In genomic region chr16:87363771-87364476, GRCh38 we compare ENCODE assay signal across 9 cellular contexts. TPM values are rescaled to one million over a fixed set of nuclear protein-coding genes. Genes with fewer than 3 reads are reported as not detected.
DNase-seq lines count a peak whose midpoint lies in the region; ATAC-seq, FAIRE-seq and TF ChIP-seq lines count a peak whose summit lies in the region.
"Had no signal": no experiment of that assay in that cellular context is flagged by ENCODE, and none has a peak within 500 bp of the region (broad histone marks: within the 10 kb centered on the region; RNA-seq: fewer than 3 reads in every experiment).

No MANE protein-coding gene starts in this region.

- TF ChIP-seq EP300 in ovary (IDR thresholded peaks at IDR 0.05): no peak

- 16 to 24% (median 18%) methylated on average over 18 to 20 of the region's 20 CpGs for WGBS in ovary, 3 donors

- H3K36me3 ChIP-seq in ovary: no peaks in the 10 kb centered on the region
- peaks cover 4% of the 10 kb centered on the region for H3K36me3 ChIP-seq in A673 (ENCODE audit: insufficient read depth, low read length, poor library complexity, severe bottlenecking)

- ATAC-seq in Right ventricle myocardium superior (ENCODE audit: poor library complexity): peak; percentile 86

- TF ChIP-seq CTCF in D721Med (IDR thresholded peaks at IDR 0.05; ENCODE audit: insufficient read depth, missing control alignments): no peak
- no peak for TF ChIP-seq CTCF in ovary (IDR thresholded peaks at IDR 0.05)
- no peak for TF ChIP-seq CTCF in A673 (conservative IDR thresholded peaks at IDR 0.05; ENCODE audit: low read depth, low read length)

- H3K27me3 ChIP-seq in ovary (no peaks in the 10 kb centered on the region), A673 (replicated peaks; ENCODE audit: insufficient read depth, low read depth, low read length, poor library complexity) (no peaks in the 10 kb centered on the region)

- no TSS peak for BruUV-seq in A673 (replicated peaks; lab: Mats Ljungman, UMichigan)

- no peak overlapping the region for H3K4me3 ChIP-seq in ovary
- no peak overlapping the region for H3K4me3 ChIP-seq in A673 (ENCODE audit: low read depth, low read length, poor library complexity, severe bottlenecking)
- H3K4me3 ChIP-seq: SK-N-MC had no signal

- CTCF ChIA-PET in A673 (lab: Charles Lee): no interaction called here

- intact Hi-C loops in Right ventricle myocardium superior (cut with DNase I): no loop called here
- intact Hi-C loops in ovary (cut with DNase I): no loop called here
- intact Hi-C loops in A673 (cut with micrococcal nuclease; ENCODE audit: unreplicated experiment): no loop called here

- FAIRE-seq in D721Med (lab: Jason Lieb, UNC): no peak

- TF ChIP-seq POLR2A in ovary (IDR thresholded peaks at IDR 0.05): no peak

- POLR2A ChIA-PET in A673 (lab: Charles Lee; ENCODE audit: low non-redundant PET): no interaction called here

- H3K9me3 ChIP-seq in ovary (no peaks in the 10 kb centered on the region), A673 (ENCODE audit: low read depth, low read length, poor library complexity, severe bottlenecking) (no peaks in the 10 kb centered on the region)

- H3K27ac ChIP-seq in ovary (peak overlapping the region in 1 of 2 donors; percentile 32), A673 (ENCODE audit: low read depth, low read length, poor library complexity, severe bottlenecking) (no peak overlapping the region)
- H3K27ac ChIP-seq: SK-N-MC had no signal

- H3K4me1 ChIP-seq in ovary (ENCODE audit: insufficient read depth) (peaks cover 11% of the 10 kb centered on the region), A673 (ENCODE audit: insufficient read depth, low read length, poor library complexity, severe bottlenecking) (no peaks in the 10 kb centered on the region)

- peak; percentile 39 for DNase-seq in D721Med (ENCODE audit: insufficient read length, low spot score)
- peak; percentile 86 for DNase-seq in SK-N-DZ (ENCODE audit: low spot score)
- DNase-seq in Right ventricle myocardium superior: peak; percentile 71
- peak; percentile 42 to 78 (median 56) for DNase-seq in ovary
- DNase-seq in NCI-H128 (lab: John Stamatoyannopoulos, UW; ENCODE audit: unreplicated experiment): no peak
- DNase-seq in activated CD4-positive, CD25-positive, alpha-beta regulatory T cell (lab: John Stamatoyannopoulos, UW): no peak
- DNase-seq in islet precursor cell: no peak
- DNase-seq in A673 (ENCODE audit: low spot score): no peak

RNA-seq across cellular contexts. Expression of gene FBXO31, which starts 19.7 kb away (rescaled TPM):
- 16.3 and 28.1 TPM in 2 replicates for polyA plus RNA-seq in SK-N-DZ (2014; cell fraction: cytosol; rRNA removed)
- polyA plus RNA-seq in SK-N-DZ (2014; cell fraction: nucleus; rRNA removed): 25.0 and 32.5 TPM in 2 replicates
- 78.9 TPM for total RNA-seq in Right ventricle myocardium superior
- total RNA-seq in ovary: 10 to 100 TPM; 54.1 to 74.5 (median 61.2) TPM
- 10 to 100 TPM; 25.0 to 39.8 TPM for polyA plus RNA-seq in ovary
- total RNA-seq in A673 (2021): 32.2 and 34.3 TPM in 2 replicates

RNA-seq across cellular contexts. Expression of gene MAP1LC3B, which starts 28.2 kb away (rescaled TPM):
- polyA plus RNA-seq in SK-N-DZ (2014; cell fraction: cytosol; rRNA removed): 20.0 and 20.9 TPM in 2 replicates
- 12.2 and 28.2 TPM in 2 replicates for polyA plus RNA-seq in SK-N-DZ (2014; cell fraction: nucleus; rRNA removed)
- 118 TPM for total RNA-seq in Right ventricle myocardium superior
- 10 to 100 TPM; 32.9 to 54.6 (median 42.9) TPM for total RNA-seq in ovary
- polyA plus RNA-seq in ovary: 100 to 1,000 TPM in 1 of 2 donors, 10 to 100 TPM in 1; 47.9 to 110 TPM
- 68.6 and 74.7 TPM in 2 replicates for total RNA-seq in A673 (2021)

RNA-seq across cellular contexts. Expression of gene C16orf95, which starts 46.7 kb away (rescaled TPM):
- polyA plus RNA-seq in SK-N-DZ (2014; cell fraction: cytosol; rRNA removed): 9.4 and 10.1 TPM in 2 replicates
- 1.7 and 4.8 TPM in 2 replicates for polyA plus RNA-seq in SK-N-DZ (2014; cell fraction: nucleus; rRNA removed)
- 2.1 TPM for total RNA-seq in Right ventricle myocardium superior
- 1 to 10 TPM; 1.0 to 6.1 (median 2.8) TPM for total RNA-seq in ovary
- 1 to 10 TPM; 1.6 to 2.7 TPM for polyA plus RNA-seq in ovary
- 5.1 and 8.9 TPM in 2 replicates for total RNA-seq in A673 (2021)

Comparison
In these comparisons a context has a peak if more than half of its experiments do, and no peak if none do; other contexts are left out.
1. DNase-seq: peak in D721Med (single experiment), SK-N-DZ (single experiment), Right ventricle myocardium superior (single experiment) and ovary (5 of 5); none in NCI-H128 (single experiment), activated CD4-positive, CD25-positive, alpha-beta regulatory T cell (0 of 4), islet precursor cell (single experiment) and A673 (single experiment).